26 cellular contexts compared by ENCODE assay signal in the genomic region with DNA sequence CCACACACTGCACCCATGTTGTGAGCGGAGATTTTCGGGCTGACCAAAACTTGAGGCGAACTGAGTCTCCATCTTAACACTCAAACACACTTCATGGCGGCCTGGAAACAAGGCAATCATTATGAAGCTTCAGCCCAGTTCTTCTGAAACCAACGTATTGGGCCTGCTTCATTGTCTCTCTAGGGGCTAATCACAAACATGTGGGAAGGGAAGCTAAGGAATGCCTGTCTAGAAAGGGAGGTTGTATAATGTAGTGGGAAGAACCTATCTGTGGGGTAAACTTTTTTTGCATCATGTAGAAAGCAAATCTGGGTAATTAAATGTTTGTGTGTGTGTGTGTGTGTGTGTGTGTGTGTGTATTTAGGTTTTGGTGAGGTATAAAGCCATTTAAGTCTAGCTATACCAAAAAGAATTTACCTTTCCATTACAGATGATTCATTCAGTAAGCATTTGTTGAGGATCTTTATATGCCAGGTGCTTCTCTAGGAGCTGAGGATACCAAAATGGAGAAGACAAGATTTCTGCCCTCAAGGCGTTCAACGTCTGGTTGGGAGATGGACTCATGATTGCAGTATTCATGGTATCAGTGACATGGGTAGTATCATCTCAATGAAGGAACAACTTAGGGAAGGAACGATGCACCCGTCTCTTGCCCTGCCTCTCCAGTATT. TPM values are rescaled to one million over a fixed set of nuclear protein-coding genes. Genes with fewer than 3 reads are reported as not detected.
"Had no signal": no experiment of that assay in that cellular context is flagged by ENCODE, and none has a peak within 500 bp of the region (broad histone marks: within the 10 kb centered on the region; RNA-seq: fewer than 3 reads in every experiment).

No MANE protein-coding gene starts in this region.

- H3K9me3 Mint-ChIP-seq: activated CD4-positive, alpha-beta memory T cell treated with anti-CD3 and anti-CD28 coated beads for 36 hours; activated naive CD4-positive, alpha-beta T cell treated with anti-CD3 and anti-CD28 coated beads for 36 hours; activated naive CD8-positive, alpha-beta T cell treated with anti-CD3 and anti-CD28 coated beads for 36 hours; activated T-helper 1 cell treated with anti-CD3 and anti-CD28 coated beads, Interleukin-12 subunit alpha, Interleukin-12 subunit beta, Interleukin-2, Interleukin-4 antibody, amounts not matched to agents 30 ng/mL and 10 ng/mL and 1 ng/mL, durations not matched to agents 14 hours and 24 hours and 36 hours; natural killer cell; T-helper 2 cell treated with Interferon-gamma antibody and Interleukin-4, amounts not matched to agents 5 μg/mL and 100 μg/mL, for 36 hours had no signal

- H3K27ac ChIP-seq: adrenal gland, body of pancreas, cardiac muscle cell, colonic mucosa, tibial nerve, VCaP had no signal

- H3K4me3 ChIP-seq: adrenal gland, body of pancreas, cardiac muscle cell, colonic mucosa, tibial nerve had no signal

- H3K27me3 ChIP-seq: adrenal gland, body of pancreas, cardiac muscle cell, colonic mucosa, tibial nerve had no signal

- H3K36me3 ChIP-seq: adrenal gland, colonic mucosa, tibial nerve had no signal

- H3K4me1 ChIP-seq: adrenal gland, body of pancreas, colonic mucosa had no signal

- H3K9me3 ChIP-seq: adrenal gland, body of pancreas, colonic mucosa, tibial nerve had no signal

- H3K4me1 Mint-ChIP-seq: activated naive CD8-positive, alpha-beta T cell treated with anti-CD3 and anti-CD28 coated beads for 36 hours; natural killer cell had no signal

- H3K27ac Mint-ChIP-seq: activated CD4-positive, alpha-beta memory T cell treated with anti-CD3 and anti-CD28 coated beads for 36 hours; activated naive CD4-positive, alpha-beta T cell treated with anti-CD3 and anti-CD28 coated beads for 36 hours; activated naive CD8-positive, alpha-beta T cell treated with anti-CD3 and anti-CD28 coated beads for 36 hours; activated T-helper 1 cell treated with anti-CD3 and anti-CD28 coated beads, Interleukin-12 subunit alpha, Interleukin-12 subunit beta, Interleukin-2, Interleukin-4 antibody, amounts not matched to agents 30 ng/mL and 10 ng/mL and 1 ng/mL, durations not matched to agents 14 hours and 24 hours and 36 hours; natural killer cell; T-helper 2 cell treated with Interferon-gamma antibody and Interleukin-4, amounts not matched to agents 5 μg/mL and 100 μg/mL, for 36 hours had no signal

- H3K4me3 Mint-ChIP-seq: activated CD4-positive, alpha-beta memory T cell treated with anti-CD3 and anti-CD28 coated beads for 36 hours; activated naive CD4-positive, alpha-beta T cell treated with anti-CD3 and anti-CD28 coated beads for 36 hours; activated naive CD8-positive, alpha-beta T cell treated with anti-CD3 and anti-CD28 coated beads for 36 hours; activated T-helper 1 cell treated with anti-CD3 and anti-CD28 coated beads, Interleukin-12 subunit alpha, Interleukin-12 subunit beta, Interleukin-2, Interleukin-4 antibody, amounts not matched to agents 30 ng/mL and 10 ng/mL and 1 ng/mL, durations not matched to agents 14 hours and 24 hours and 36 hours; natural killer cell; T-helper 2 cell treated with Interferon-gamma antibody and Interleukin-4, amounts not matched to agents 5 μg/mL and 100 μg/mL, for 36 hours had no signal

- H3K36me3 Mint-ChIP-seq: activated CD4-positive, alpha-beta memory T cell treated with anti-CD3 and anti-CD28 coated beads for 36 hours; activated naive CD8-positive, alpha-beta T cell treated with anti-CD3 and anti-CD28 coated beads for 36 hours; natural killer cell had no signal

- ATAC-seq: activated CD4-positive, CD25-positive, alpha-beta regulatory T cell treated with anti-CD3 and anti-CD28 coated beads, Interleukin-2, amount 50 U/mL, for 24 hours; body of pancreas; left cardiac atrium; natural killer cell; right cardiac atrium had no signal

- DNase-seq: activated CD4-positive, alpha-beta memory T cell treated with anti-CD3 and anti-CD28 coated beads for 36 hours; activated CD4-positive, alpha-beta T cell treated with anti-CD3 and anti-CD28 coated beads for 48 hours; activated CD8-positive, alpha-beta memory T cell treated with anti-CD3 and anti-CD28 coated beads, Interleukin-2, amount 50 U/mL, for 4 hours; activated effector memory CD4-positive, alpha-beta T cell treated with anti-CD3 and anti-CD28 coated beads, Interleukin-2, amount 50 U/mL, for 16 hours; activated naive CD4-positive, alpha-beta T cell treated with anti-CD3 and anti-CD28 coated beads for 36 hours; activated naive CD8-positive, alpha-beta T cell treated with anti-CD3 and anti-CD28 coated beads for 36 hours; activated T-cell treated with anti-CD3 and anti-CD28 coated beads, Interleukin-2, amount 50 U/mL, for 1 hour; adrenal gland; aorta; body of pancreas; cerebellar nuclear complex; colonic mucosa; effector CD8-positive, alpha-beta T cell; left cardiac atrium; natural killer cell; posterior cingulate gyrus; right cardiac atrium; stimulated activated naive CD4-positive, alpha-beta T cell treated with Interleukin-2 at 50 U/mL for 16 hours; T-helper 1 cell had no signal

RNA-seq across cellular contexts. Expression of gene SLC1A3, which starts 29.4 kb away (rescaled TPM):
- total RNA-seq: activated T-helper 1 cell treated with anti-CD3 and anti-CD28 coated beads, Interleukin-12 subunit alpha, Interleukin-12 subunit beta, Interleukin-2, Interleukin-4 antibody, amounts not matched to agents 30 ng/mL and 10 ng/mL and 1 ng/mL, durations not matched to agents 14 hours and 24 hours and 36 hours; dermis microvascular lymphatic vessel endothelial cell had no signal
